ENCODE assay signal across 22 cellular contexts in the genomic region with DNA sequence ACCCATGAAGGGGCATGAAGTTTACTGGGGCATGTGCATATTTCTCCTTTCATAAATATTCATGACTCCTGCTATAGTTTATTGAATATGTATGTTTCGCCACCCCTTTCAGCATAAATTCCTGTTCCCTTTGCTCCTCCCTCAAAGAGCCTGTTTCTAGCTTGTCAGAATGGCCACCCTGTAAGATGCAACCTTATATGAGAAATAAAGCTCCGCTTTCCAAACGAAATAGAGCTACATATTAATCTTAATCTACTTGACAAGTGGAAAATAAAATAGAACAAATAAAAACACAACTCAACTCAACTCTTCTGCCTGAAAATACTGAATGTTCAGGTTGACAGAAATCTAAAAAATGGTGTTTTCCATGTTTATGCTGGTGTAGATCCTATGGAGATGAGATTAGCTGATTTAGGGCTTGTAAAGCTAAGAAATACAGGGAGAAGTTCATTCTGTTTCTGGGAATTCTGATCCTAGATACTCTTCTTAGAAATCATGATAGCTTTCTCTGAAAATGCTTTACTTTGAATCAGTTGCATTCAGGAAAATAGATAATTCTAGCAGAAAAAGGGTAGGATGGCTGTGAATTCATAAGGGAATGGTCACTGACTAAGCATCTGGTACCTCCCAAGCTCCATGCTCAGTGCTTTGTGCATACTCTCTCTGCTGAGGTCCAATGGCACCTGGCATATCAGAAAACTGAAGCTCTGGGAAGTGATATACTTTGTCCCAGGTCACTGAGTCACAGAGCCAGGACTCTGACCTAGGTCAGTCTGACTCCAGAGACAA.
"Had no signal": no experiment of that assay in that cellular context is flagged by ENCODE, and none has a peak within 500 bp of the region (broad histone marks: within the 10 kb centered on the region; RNA-seq: fewer than 3 reads in every experiment).

No MANE protein-coding gene starts in this region.

- H3K9me3 Mint-ChIP-seq: activated naive CD4-positive, alpha-beta T cell treated with anti-CD3 and anti-CD28 coated beads, Interleukin-2, amount 10 ng/mL, durations not matched to agents 7 days and 5 days; activated naive CD8-positive, alpha-beta T cell treated with anti-CD3 and anti-CD28 coated beads for 36 hours; activated T-cell treated with anti-CD3 and anti-CD28 coated beads, Interleukin-2, amount 50 U/mL, for 72 hours; activated T-helper 2 cell treated with anti-CD3 and anti-CD28 coated beads, Interferon-gamma antibody, Interleukin-2, Interleukin-4, amounts not matched to agents 10 μg/mL and 5 μg/mL and 100 μg/mL, durations not matched to agents 14 hours and 24 hours and 36 hours; T-helper 1 cell treated with Interleukin-12 subunit alpha and Interleukin-12 subunit beta and Interleukin-4 antibody, amounts not matched to agents 30 μg/mL and 1 μg/mL, for 36 hours had no signal

- H3K36me3 ChIP-seq: WERI-Rb-1 had no signal

- H3K9ac ChIP-seq: KMS-11 had no signal

- H3K4me3 Mint-ChIP-seq: activated CD4-positive, alpha-beta memory T cell treated with anti-CD3 and anti-CD28 coated beads, Interleukin-2, amount 10 ng/mL, durations not matched to agents 7 days and 5 days; activated CD4-positive, alpha-beta T cell treated with anti-CD3 and anti-CD28 coated beads for 36 hours; activated naive CD4-positive, alpha-beta T cell treated with anti-CD3 and anti-CD28 coated beads, Interleukin-2, amount 10 ng/mL, durations not matched to agents 7 days and 5 days; activated naive CD8-positive, alpha-beta T cell treated with anti-CD3 and anti-CD28 coated beads for 36 hours; activated T-cell treated with anti-CD3 and anti-CD28 coated beads, Interleukin-2, amount 50 U/mL, for 72 hours; T-helper 1 cell treated with Interleukin-12 subunit alpha and Interleukin-12 subunit beta and Interleukin-4 antibody, amounts not matched to agents 30 μg/mL and 1 μg/mL, for 36 hours had no signal

- H3K36me3 Mint-ChIP-seq: activated naive CD4-positive, alpha-beta T cell treated with anti-CD3 and anti-CD28 coated beads, Interleukin-2, amount 10 ng/mL, durations not matched to agents 7 days and 5 days; activated naive CD8-positive, alpha-beta T cell treated with anti-CD3 and anti-CD28 coated beads for 36 hours had no signal

- H3K27ac Mint-ChIP-seq: activated CD4-positive, alpha-beta memory T cell treated with anti-CD3 and anti-CD28 coated beads, Interleukin-2, amount 10 ng/mL, durations not matched to agents 7 days and 5 days; activated CD4-positive, alpha-beta T cell treated with anti-CD3 and anti-CD28 coated beads for 36 hours; activated naive CD4-positive, alpha-beta T cell treated with anti-CD3 and anti-CD28 coated beads, Interleukin-2, amount 10 ng/mL, durations not matched to agents 7 days and 5 days; activated naive CD8-positive, alpha-beta T cell treated with anti-CD3 and anti-CD28 coated beads for 36 hours; activated T-cell treated with anti-CD3 and anti-CD28 coated beads, Interleukin-2, amount 50 U/mL, for 72 hours; activated T-helper 2 cell treated with anti-CD3 and anti-CD28 coated beads, Interferon-gamma antibody, Interleukin-2, Interleukin-4, amounts not matched to agents 10 μg/mL and 5 μg/mL and 100 μg/mL, durations not matched to agents 14 hours and 24 hours and 36 hours; T-helper 1 cell treated with Interleukin-12 subunit alpha and Interleukin-12 subunit beta and Interleukin-4 antibody, amounts not matched to agents 30 μg/mL and 1 μg/mL, for 36 hours had no signal

- ATAC-seq: activated CD4-positive, alpha-beta T cell treated with anti-CD3 and anti-CD28 coated beads for 36 hours; activated T-cell treated with anti-CD3 and anti-CD28 coated beads, Interleukin-2, amount 50 U/mL, for 72 hours; PC-3 had no signal

- H3K27ac ChIP-seq: KMS-11, WERI-Rb-1 had no signal

- H3K4me2 ChIP-seq: KMS-11 had no signal

- H3K4me1 Mint-ChIP-seq: activated CD4-positive, alpha-beta memory T cell treated with anti-CD3 and anti-CD28 coated beads, Interleukin-2, amount 10 ng/mL, durations not matched to agents 7 days and 5 days; activated CD4-positive, alpha-beta T cell treated with anti-CD3 and anti-CD28 coated beads for 36 hours; activated naive CD4-positive, alpha-beta T cell treated with anti-CD3 and anti-CD28 coated beads, Interleukin-2, amount 10 ng/mL, durations not matched to agents 7 days and 5 days; activated naive CD8-positive, alpha-beta T cell treated with anti-CD3 and anti-CD28 coated beads for 36 hours had no signal

- DNase-seq: activated CD4-positive, alpha-beta memory T cell treated with anti-CD3 and anti-CD28 coated beads, Interleukin-2, amount 10 ng/mL, durations not matched to agents 7 days and 5 days; activated CD4-positive, alpha-beta T cell treated with anti-CD3 and anti-CD28 coated beads for 36 hours; activated CD4-positive, alpha-beta T cell treated with anti-CD3 and anti-CD28 coated beads, Interleukin-2, amount 50 U/mL, for 1 hour; activated CD8-positive, alpha-beta memory T cell treated with anti-CD3 and anti-CD28 coated beads, Interleukin-2, amount 50 U/mL, for 4 hours; activated gamma-delta T cell treated with Interleukin-2 at 50 U/mL for 16 hours; activated naive CD4-positive, alpha-beta T cell treated with anti-CD3 and anti-CD28 coated beads, Interleukin-2, amount 10 ng/mL, durations not matched to agents 7 days and 5 days; activated naive CD8-positive, alpha-beta T cell treated with anti-CD3 and anti-CD28 coated beads for 36 hours; activated T-cell treated with anti-CD3 and anti-CD28 coated beads, Interleukin-2, amount 50 U/mL, for 72 hours; cerebellar nuclear complex; NCI-H1092; NCI-H1417; NCI-H1694; NCI-H2029 treated with DMSO at 0.1 percent for 48 hours; NCI-H345; NCI-H510A treated with DMSO at 0.1 percent for 48 hours; NCI-H69; SHP77 treated with DMSO at 0.1 percent for 48 hours; WERI-Rb-1 had no signal
